Comparison of ENCODE assay signal across 8 cellular contexts in the genomic region with DNA sequence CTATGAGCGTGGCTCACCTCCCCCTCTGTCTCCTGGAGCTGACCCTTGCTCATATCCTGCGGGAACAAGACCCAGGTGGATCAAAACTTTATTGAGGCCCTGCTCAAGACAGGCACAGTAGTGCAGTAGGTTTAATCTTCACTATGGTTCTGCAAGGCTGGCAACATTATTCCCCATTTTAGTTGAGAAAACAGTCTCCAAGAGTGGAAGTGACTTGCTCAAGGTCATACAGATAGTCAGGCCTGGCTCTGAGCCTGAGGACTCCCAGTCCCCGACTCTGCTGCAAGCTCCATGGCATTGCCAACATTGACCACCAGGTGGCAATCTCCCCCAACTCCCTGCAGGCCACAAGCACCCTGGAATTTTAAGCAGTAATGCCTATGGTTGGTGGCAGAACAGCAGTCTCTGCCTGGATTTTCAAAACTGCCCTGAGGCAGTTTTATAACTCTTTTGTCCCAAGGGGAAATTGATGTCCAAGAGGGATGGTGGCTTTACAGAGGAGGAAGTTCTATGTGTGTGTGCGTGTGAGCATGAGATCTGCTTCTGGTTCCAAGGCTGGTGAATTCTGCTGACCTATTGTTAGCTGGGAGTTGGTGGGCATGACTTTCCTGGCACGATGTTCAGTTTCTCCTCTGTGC.
DNase-seq lines count a peak whose midpoint lies in the region; ATAC-seq and TF ChIP-seq lines count a peak whose summit lies in the region.

No MANE protein-coding gene starts in this region.

- peak; percentile 96 for TF ChIP-seq CTCF in GM12872 (IDR thresholded peaks at IDR 0.05; ENCODE audit: insufficient read depth, low read depth, low read length)

- ATAC-seq in HG02973 (IDR thresholded peaks at IDR 0.05; ENCODE audit: unreplicated experiment), result peak; percentile 72
- peak; percentile 72 to 76 for ATAC-seq in activated CD4-positive, CD25-positive, alpha-beta regulatory T cell treated with anti-CD3 and anti-CD28 coated beads, Interleukin-2, amount 50 U/mL, for 24 hours
- no peak for ATAC-seq in HG02610 (IDR thresholded peaks at IDR 0.05; ENCODE audit: unreplicated experiment)

- DNase-seq in NCI-H2227 (lab: John Stamatoyannopoulos, UW; ENCODE audit: unreplicated experiment), result peak; percentile 85
- peak; percentile 52 for DNase-seq in central memory CD4-positive, alpha-beta T cell
- peak; percentile 91 for DNase-seq in kidney tubule cell (ENCODE audit: low spot score)
- peak; percentile 81 to 83 for DNase-seq in stimulated activated CD4-positive, alpha-beta T cell treated with anti-CD3 and anti-CD28 coated beads, Interleukin-2, amount 100 ng/mL, for 24 hours
